ENCODE assay signal across 2 cellular contexts in genomic region chr19:50500060-50500752, GRCh38.
TF ChIP-seq lines count a peak whose summit lies in the region.

No MANE protein-coding gene starts in this region.

TF ChIP-seq in IMR-90, 13 proteins besides CTCF, POLR2A, EP300 and RAD21:
- no peak for TF ChIP-seq RCOR1 (IDR thresholded peaks at IDR 0.05; ENCODE audit: insufficient replicate concordance, low read length)
- TF ChIP-seq MAFK (IDR thresholded peaks at IDR 0.05; ENCODE audit: low read depth, low read length), result no peak
- no peak for TF ChIP-seq NFE2L2 (IDR thresholded peaks at IDR 0.05; ENCODE audit: low read depth, low read length)

TF ChIP-seq in endothelial cell of umbilical vein, 7 proteins besides CTCF, POLR2A, EP300 and RAD21:
- no peak for TF ChIP-seq MAX (IDR thresholded peaks at IDR 0.05; ENCODE audit: insufficient read depth, insufficient read length)
TF ChIP-seq in endothelial cell of umbilical vein: peak in this region for 0.
